ENCODE assay signal across 8 cellular contexts in genomic region chr14:80491131-80491530, GRCh38.
DNase-seq lines count a peak whose midpoint lies in the region; ATAC-seq and TF ChIP-seq lines count a peak whose summit lies in the region.

No MANE protein-coding gene starts in this region.

- peak overlapping the region in 1 of 2 donors; percentile 47 for H3K27ac Mint-ChIP-seq in natural killer cell treated with Interleukin-12 subunit alpha and Interleukin-12 subunit beta and Interleukin-15 and Interleukin-18, amount 100 ng/mL, for 72 hours
- H3K27ac Mint-ChIP-seq in natural killer cell (no peak overlapping the region), mesothelial cell of epicardium (no peak overlapping the region)
- H3K27ac Mint-ChIP-seq in stimulated activated naive CD8-positive, alpha-beta T cell treated with anti-CD3 and anti-CD28 coated beads, Interleukin-15, amount 100 ng/mL, for 72 hours = no peak overlapping the region
- H3K27ac Mint-ChIP-seq in activated naive CD4-positive, alpha-beta T cell treated with anti-CD3 and anti-CD28 coated beads, Interleukin-2, amount 10 ng/mL, durations not matched to agents 7 days and 5 days = no peak overlapping the region

- no peaks in the 10 kb centered on the region for H3K27me3 Mint-ChIP-seq in natural killer cell treated with Interleukin-12 subunit alpha and Interleukin-12 subunit beta and Interleukin-15 and Interleukin-18, amount 100 ng/mL, for 72 hours
- H3K27me3 Mint-ChIP-seq in natural killer cell (ENCODE audit: low read depth in 2 of 2) (no peaks in the 10 kb centered on the region), mesothelial cell of epicardium (ENCODE audit: low read depth) (no peaks in the 10 kb centered on the region)
- no peaks in the 10 kb centered on the region for H3K27me3 Mint-ChIP-seq in stimulated activated naive CD8-positive, alpha-beta T cell treated with anti-CD3 and anti-CD28 coated beads, Interleukin-15, amount 100 ng/mL, for 72 hours
- no peaks in the 10 kb centered on the region for H3K27me3 Mint-ChIP-seq in activated naive CD4-positive, alpha-beta T cell treated with anti-CD3 and anti-CD28 coated beads, Interleukin-2, amount 10 ng/mL, durations not matched to agents 7 days and 5 days

- DNase-seq in natural killer cell treated with Interleukin-12 subunit alpha and Interleukin-12 subunit beta and Interleukin-15 and Interleukin-18, amount 100 ng/mL, for 72 hours (ENCODE audit: low spot score) = no peak
- DNase-seq in natural killer cell = no peak
- DNase-seq in dedifferentiated amniotic fluid mesenchymal stem cell (ENCODE audit: extremely low spot score) = peak; percentile 57
- no peak for DNase-seq in stimulated activated naive CD8-positive, alpha-beta T cell treated with anti-CD3 and anti-CD28 coated beads, Interleukin-15, amount 100 ng/mL, for 72 hours
- DNase-seq in mesothelial cell of epicardium (ENCODE audit: low spot score in 2 of 2, unreplicated experiment in 2 of 2) = no peak
- DNase-seq in activated naive CD4-positive, alpha-beta T cell treated with anti-CD3 and anti-CD28 coated beads, Interleukin-2, amount 10 ng/mL, durations not matched to agents 7 days and 5 days = no peak

- CTCF ChIA-PET in activated naive CD4-positive, alpha-beta T cell treated with anti-CD3 and anti-CD28 coated beads, Interleukin-2, amount 10 ng/mL, durations not matched to agents 7 days and 5 days (lab: Charles Lee) = no interaction called here

- H3K4me1 Mint-ChIP-seq in natural killer cell treated with Interleukin-12 subunit alpha and Interleukin-12 subunit beta and Interleukin-15 and Interleukin-18, amount 100 ng/mL, for 72 hours (ENCODE audit: low read depth in 2 of 2) = peaks cover 0 to 5% of the 10 kb centered on the region in 2 donors
- H3K4me1 Mint-ChIP-seq in natural killer cell = peaks cover 0 to 9% of the 10 kb centered on the region in 2 donors
- peaks cover 11% of the 10 kb centered on the region for H3K4me1 Mint-ChIP-seq in stimulated activated naive CD8-positive, alpha-beta T cell treated with anti-CD3 and anti-CD28 coated beads, Interleukin-15, amount 100 ng/mL, for 72 hours
- H3K4me1 Mint-ChIP-seq in mesothelial cell of epicardium = no peaks in the 10 kb centered on the region
- H3K4me1 Mint-ChIP-seq in activated naive CD4-positive, alpha-beta T cell treated with anti-CD3 and anti-CD28 coated beads, Interleukin-2, amount 10 ng/mL, durations not matched to agents 7 days and 5 days = peaks cover 6% of the 10 kb centered on the region

- no peak for TF ChIP-seq CTCF in natural killer cell (IDR thresholded peaks at IDR 0.05)
- no peak for TF ChIP-seq CTCF in mesothelial cell of epicardium (IDR thresholded peaks at IDR 0.05; ENCODE audit: unreplicated experiment)

- peak; percentile 43 to 74 for ATAC-seq in natural killer cell treated with Interleukin-12 subunit alpha and Interleukin-12 subunit beta and Interleukin-15 and Interleukin-18, amount 100 ng/mL, for 72 hours
- ATAC-seq in natural killer cell (no peak), HG03442 (IDR thresholded peaks at IDR 0.05; ENCODE audit: unreplicated experiment) (peak; percentile 94), HG03280 (IDR thresholded peaks at IDR 0.05; ENCODE audit: unreplicated experiment) (no peak)
- ATAC-seq in stimulated activated naive CD8-positive, alpha-beta T cell treated with anti-CD3 and anti-CD28 coated beads, Interleukin-15, amount 100 ng/mL, for 72 hours = peak; percentile 64

- peaks cover 8% of the 10 kb centered on the region for H3K9me3 Mint-ChIP-seq in natural killer cell treated with Interleukin-12 subunit alpha and Interleukin-12 subunit beta and Interleukin-15 and Interleukin-18, amount 100 ng/mL, for 72 hours
- H3K9me3 Mint-ChIP-seq in natural killer cell (peaks cover 2 to 3% of the 10 kb centered on the region in 2 donors), mesothelial cell of epicardium (peaks cover 7% of the 10 kb centered on the region)
- H3K9me3 Mint-ChIP-seq in stimulated activated naive CD8-positive, alpha-beta T cell treated with anti-CD3 and anti-CD28 coated beads, Interleukin-15, amount 100 ng/mL, for 72 hours = peaks cover 0 to under 1% of the 10 kb centered on the region in 2 donors
- H3K9me3 Mint-ChIP-seq in activated naive CD4-positive, alpha-beta T cell treated with anti-CD3 and anti-CD28 coated beads, Interleukin-2, amount 10 ng/mL, durations not matched to agents 7 days and 5 days = no peaks in the 10 kb centered on the region

- peaks cover 7% of the 10 kb centered on the region for H3K36me3 Mint-ChIP-seq in natural killer cell treated with Interleukin-12 subunit alpha and Interleukin-12 subunit beta and Interleukin-15 and Interleukin-18, amount 100 ng/mL, for 72 hours
- no peaks in the 10 kb centered on the region for H3K36me3 Mint-ChIP-seq in natural killer cell
- no peaks in the 10 kb centered on the region for H3K36me3 Mint-ChIP-seq in mesothelial cell of epicardium
- no peaks in the 10 kb centered on the region for H3K36me3 Mint-ChIP-seq in activated naive CD4-positive, alpha-beta T cell treated with anti-CD3 and anti-CD28 coated beads, Interleukin-2, amount 10 ng/mL, durations not matched to agents 7 days and 5 days

- H3K4me3 Mint-ChIP-seq in natural killer cell treated with Interleukin-12 subunit alpha and Interleukin-12 subunit beta and Interleukin-15 and Interleukin-18, amount 100 ng/mL, for 72 hours = no peak overlapping the region
- no peak overlapping the region for H3K4me3 Mint-ChIP-seq in natural killer cell
- no peak overlapping the region for H3K4me3 Mint-ChIP-seq in stimulated activated naive CD8-positive, alpha-beta T cell treated with anti-CD3 and anti-CD28 coated beads, Interleukin-15, amount 100 ng/mL, for 72 hours
- H3K4me3 Mint-ChIP-seq in mesothelial cell of epicardium = no peak overlapping the region
- no peak overlapping the region for H3K4me3 Mint-ChIP-seq in activated naive CD4-positive, alpha-beta T cell treated with anti-CD3 and anti-CD28 coated beads, Interleukin-2, amount 10 ng/mL, durations not matched to agents 7 days and 5 days

- intact Hi-C loops in natural killer cell (cut with micrococcal nuclease) = no loop called here

Comparison
In these comparisons a context has a peak if more than half of its experiments do, and no peak if none do; other contexts are left out.
1. ATAC-seq: peak in natural killer cell treated with Interleukin-12 subunit alpha and Interleukin-12 subunit beta and Interleukin-15 and Interleukin-18, amount 100 ng/mL, for 72 hours (2 of 2), HG03442 (single experiment) and stimulated activated naive CD8-positive, alpha-beta T cell treated with anti-CD3 and anti-CD28 coated beads, Interleukin-15, amount 100 ng/mL, for 72 hours (single experiment); none in natural killer cell (0 of 3) and HG03280 (single experiment).